In genomic region chr20:48690888-48691287, GRCh38 we compare ENCODE assay signal across 15 cellular contexts.
DNase-seq lines count a peak whose midpoint lies in the region; ATAC-seq and TF ChIP-seq lines count a peak whose summit lies in the region.
"Had no signal": no experiment of that assay in that cellular context is flagged by ENCODE, and none has a peak within 500 bp of the region (broad histone marks: within the 10 kb centered on the region; RNA-seq: fewer than 3 reads in every experiment).

No MANE protein-coding gene starts in this region.

- H3K4me3 ChIP-seq in mucosa of rectum (ENCODE audit: low read length in 2 of 2) = no peak overlapping the region
- H3K4me3 ChIP-seq: uterus had no signal

- no peak overlapping the region for H3K4me3 Mint-ChIP-seq in Calu3 (ENCODE audit: low read depth, unreplicated experiment)

- no peaks in the 10 kb centered on the region for H3K27me3 ChIP-seq in mucosa of rectum (ENCODE audit: control insufficient read depth in 2 of 2, insufficient read depth in 2 of 2, low read length in 2 of 2)
- H3K27me3 ChIP-seq: brain microvascular endothelial cell, uterus had no signal

- intact Hi-C loops in Calu3 (cut with micrococcal nuclease; ENCODE audit: unreplicated experiment) = no loop called here

- peak overlapping the region; percentile 14 for H3K27ac ChIP-seq in caudate nucleus (ENCODE audit: low read depth, low read length)
- no peak overlapping the region for H3K27ac ChIP-seq in mucosa of rectum (ENCODE audit: low read depth in 2 of 2, low read length in 2 of 2)
- H3K27ac ChIP-seq: brain microvascular endothelial cell, uterus had no signal

- CTCF ChIA-PET in Calu3 (lab: Charles Lee) = interaction anchor here (1.3 kb wide), 1 partner anchor 9 kb away, joined by 4 read pairs; no protein-coding TSS in a partner anchor

- H3K36me3 ChIP-seq in mucosa of rectum (ENCODE audit: control insufficient read depth in 2 of 2, insufficient read depth in 2 of 2, low read length in 2 of 2) = peaks cover 3 to 13% of the 10 kb centered on the region in 2 donors
- H3K36me3 ChIP-seq: brain microvascular endothelial cell, uterus had no signal

- H3K27me3 Mint-ChIP-seq in Calu3 (ENCODE audit: unreplicated experiment) = peaks cover 43% of the 10 kb centered on the region

- ATAC-seq in HG02852 (IDR thresholded peaks at IDR 0.05; ENCODE audit: unreplicated experiment) = no peak
- no peak for ATAC-seq in HG02571 (IDR thresholded peaks at IDR 0.05; ENCODE audit: unreplicated experiment)

- peaks cover 23% of the 10 kb centered on the region for H3K4me1 Mint-ChIP-seq in Calu3 (ENCODE audit: low read depth, unreplicated experiment)

- no peaks in the 10 kb centered on the region for H3K9me3 Mint-ChIP-seq in Calu3 (ENCODE audit: low read depth, unreplicated experiment)

- H3K9me3 ChIP-seq in mucosa of rectum (ENCODE audit: control insufficient read depth in 2 of 2, low read length in 2 of 2) = no peaks in the 10 kb centered on the region
- H3K9me3 ChIP-seq: uterus had no signal

- peak overlapping the region; percentile 4 to 28 for H3K9ac ChIP-seq in mucosa of rectum (ENCODE audit: low read depth in 1 of 2, low read length in 2 of 2)

- no peak for TF ChIP-seq CTCF in Calu3 (IDR thresholded peaks at IDR 0.05; ENCODE audit: unreplicated experiment)

- no TSS peak for BruUV-seq in Calu3 (replicated peaks; lab: Mats Ljungman, UMichigan)

- H3K4me1 ChIP-seq in mucosa of rectum (ENCODE audit: control insufficient read depth in 2 of 2, insufficient read depth in 2 of 2, low read length in 2 of 2) = peaks cover 20% of the 10 kb centered on the region in 2 donors
- H3K4me1 ChIP-seq: uterus had no signal

- H3K36me3 Mint-ChIP-seq in Calu3 (ENCODE audit: insufficient read depth, unreplicated experiment) = no peaks in the 10 kb centered on the region

- peak; percentile 37 for DNase-seq in Calu3
- peak; percentile 94 for DNase-seq in MV-4-11 (lab: John Stamatoyannopoulos, UW)
- DNase-seq in caudate nucleus (lab: John Stamatoyannopoulos, UW) = peak in 13 of 61 donors; percentile 6 to 54 (median 23)
- DNase-seq in NCI-H146 treated with DMSO at 0.1 percent for 48 hours (lab: John Stamatoyannopoulos, UW; ENCODE audit: unreplicated experiment) = no peak
- DNase-seq in NCI-H1092 (lab: John Stamatoyannopoulos, UW) = no peak
- DNase-seq: activated CD4-positive, alpha-beta T cell treated with anti-CD3 and anti-CD28 coated beads, Interleukin-2, amount 50 U/mL, for 48 hours; activated effector memory CD4-positive, alpha-beta T cell treated with anti-CD3 and anti-CD28 coated beads, Interleukin-2, amount 50 U/mL, for 16 hours; brain microvascular endothelial cell; effector memory CD4-positive, alpha-beta T cell; RPMI8226; T-helper 2 cell; uterus had no signal

- H3K27ac Mint-ChIP-seq in Calu3 (ENCODE audit: unreplicated experiment) = no peak overlapping the region

Comparison
In these comparisons a context has a peak if more than half of its experiments do, and no peak if none do; other contexts are left out.
1. DNase-seq: peak in Calu3 (single experiment) and MV-4-11 (single experiment); none in NCI-H146 treated with DMSO at 0.1 percent for 48 hours (single experiment) and NCI-H1092 (single experiment).